ENCODE assay signal across 9 cellular contexts in the genomic region with DNA sequence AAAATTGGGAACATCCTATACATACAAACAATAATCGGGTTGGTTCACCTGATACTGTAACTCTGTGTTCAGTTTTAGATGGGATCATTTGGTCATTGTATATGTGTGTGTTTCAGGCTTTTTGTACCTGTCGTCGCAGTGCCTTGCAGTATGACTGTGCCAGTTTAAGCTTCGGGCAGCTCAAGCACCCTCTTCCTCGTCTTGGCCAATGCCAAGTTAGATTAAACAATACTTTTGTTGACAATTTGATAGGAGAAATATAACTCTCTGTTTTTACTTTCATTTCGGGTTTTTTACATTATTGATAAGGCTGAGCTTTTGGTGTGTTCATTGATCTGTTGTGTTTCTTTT. TPM values are rescaled to one million over a fixed set of nuclear protein-coding genes. Genes with fewer than 3 reads are reported as not detected.
A peak's percentile ranks its signal among the peaks of the same experiment; 100 is the strongest.
DNase-seq lines count a peak whose midpoint lies in the region; ATAC-seq and TF ChIP-seq lines count a peak whose summit lies in the region.
"Had no signal": no experiment of that assay in that cellular context is flagged by ENCODE, and none has a peak within 500 bp of the region (broad histone marks: within the 10 kb centered on the region; RNA-seq: fewer than 3 reads in every experiment).

No MANE protein-coding gene starts in this region.

- no peak for ATAC-seq in CD4-positive, CD25-positive, alpha-beta regulatory T cell (ENCODE audit: low read depth in 2 of 2)
- no peak for ATAC-seq in HG02623 (IDR thresholded peaks at IDR 0.05; ENCODE audit: unreplicated experiment)

- H3K4me1 ChIP-seq in CD4-positive, CD25-positive, alpha-beta regulatory T cell (ENCODE audit: control insufficient read depth, insufficient read depth, low read length, poor library complexity, severe bottlenecking): peaks cover 41% of the 10 kb centered on the region
- H3K4me1 ChIP-seq in OCI-LY1 (ENCODE audit: insufficient read depth, low read length, severe bottlenecking) (peaks cover 35% of the 10 kb centered on the region), duodenal mucosa (ENCODE audit: control insufficient read depth in 1 of 2, insufficient read depth in 2 of 2, low read length in 2 of 2) (peaks cover 17 to 31% of the 10 kb centered on the region in 2 donors)

- H3K36me3 ChIP-seq in CD4-positive, CD25-positive, alpha-beta regulatory T cell (ENCODE audit: control insufficient read depth, insufficient read depth, low read length): no peaks in the 10 kb centered on the region
- H3K36me3 ChIP-seq in OCI-LY1 (ENCODE audit: insufficient read depth, low read length) (no peaks in the 10 kb centered on the region), duodenal mucosa (ENCODE audit: control insufficient read depth in 1 of 2, insufficient read depth in 2 of 2, low read length in 2 of 2) (no peaks in the 10 kb centered on the region), neural cell (ENCODE audit: insufficient read depth, low read length) (no peaks in the 10 kb centered on the region)

- peak overlapping the region; percentile 90 for H3K27ac ChIP-seq in CD4-positive, CD25-positive, alpha-beta regulatory T cell (ENCODE audit: insufficient read depth, low read length, poor library complexity, severe bottlenecking)
- H3K27ac ChIP-seq in OCI-LY1 (ENCODE audit: low read depth, low read length, poor library complexity, severe bottlenecking): no peak overlapping the region
- no peak overlapping the region for H3K27ac ChIP-seq in duodenal mucosa (ENCODE audit: low read depth, low read length)
- peak overlapping the region; percentile 73 for H3K27ac ChIP-seq in neural cell (ENCODE audit: low read length)

- H3K9me3 Mint-ChIP-seq in CD4-positive, CD25-positive, alpha-beta regulatory T cell: peaks cover 0 to 1% (median 0%) of the 10 kb centered on the region in 7 donors

- H3K9ac ChIP-seq in OCI-LY1 (ENCODE audit: low read length): no peak overlapping the region
- H3K9ac ChIP-seq in duodenal mucosa (ENCODE audit: low read depth in 1 of 2, low read length in 2 of 2): peak overlapping the region in 1 of 2 donors; percentile 32
- peak overlapping the region; percentile 27 for H3K9ac ChIP-seq in neural cell (ENCODE audit: low read length)

- H3K27ac Mint-ChIP-seq in CD4-positive, CD25-positive, alpha-beta regulatory T cell: peak overlapping the region; percentile 91 to 99 (median 99)

- H2AFZ ChIP-seq in OCI-LY1 (ENCODE audit: low read length): no peak overlapping the region
- no peak overlapping the region for H2AFZ ChIP-seq in neural cell (ENCODE audit: low read depth, low read length)

- no peak for TF ChIP-seq RAD21 in neural cell (conservative IDR thresholded peaks at IDR 0.05)

- H3K79me2 ChIP-seq in OCI-LY1 (ENCODE audit: insufficient read depth, low read length): no peaks in the 10 kb centered on the region
- no peaks in the 10 kb centered on the region for H3K79me2 ChIP-seq in neural cell (replicated peaks; ENCODE audit: insufficient read depth, low read length)

- 0 out of 2 replicates have a peak overlapping the region, but pooled peaks have one; percentile 7 for H3K4me2 ChIP-seq in OCI-LY1 (ENCODE audit: low read length)
- H3K4me2 ChIP-seq in neural cell (ENCODE audit: low read length): no peak overlapping the region

- H3K9me2 ChIP-seq in OCI-LY1 (ENCODE audit: low read depth, low read length) (no peaks in the 10 kb centered on the region), neural cell (ENCODE audit: insufficient read depth, low read length) (no peaks in the 10 kb centered on the region)

- no peaks in the 10 kb centered on the region for H3K36me3 Mint-ChIP-seq in CD4-positive, CD25-positive, alpha-beta regulatory T cell

- TF ChIP-seq CTCF in OCI-LY1 (IDR thresholded peaks at IDR 0.05; ENCODE audit: low read length) (no peak), neural cell (IDR thresholded peaks at IDR 0.05; ENCODE audit: poor library complexity, severe bottlenecking) (no peak)

- H3K4me3 Mint-ChIP-seq in CD4-positive, CD25-positive, alpha-beta regulatory T cell: peak overlapping the region; percentile 75 to 92 (median 79)

- H3F3A ChIP-seq in OCI-LY1 (ENCODE audit: insufficient read depth, low read length): no peaks in the 10 kb centered on the region
- H3F3A ChIP-seq in neural cell (ENCODE audit: insufficient read depth, low read length, poor library complexity, severe bottlenecking): no peaks in the 10 kb centered on the region

- DNase-seq in CD4-positive, CD25-positive, alpha-beta regulatory T cell: peak in 1 of 3 donors; percentile 37
- DNase-seq in NCI-H2107 (lab: John Stamatoyannopoulos, UW) (no peak), D341Med (ENCODE audit: low spot score) (no peak), kidney tubule cell (ENCODE audit: low spot score) (no peak)
- DNase-seq: KG1 had no signal

- TF ChIP-seq EP300 in neural cell (conservative IDR thresholded peaks at IDR 0.05; ENCODE audit: poor library complexity, severe bottlenecking): no peak

- H3K9me3 ChIP-seq in CD4-positive, CD25-positive, alpha-beta regulatory T cell (ENCODE audit: control insufficient read depth in 2 of 2, low read length in 2 of 2): no peaks in the 10 kb centered on the region
- H3K9me3 ChIP-seq in OCI-LY1 (ENCODE audit: low read length) (no peaks in the 10 kb centered on the region), duodenal mucosa (ENCODE audit: control insufficient read depth in 1 of 2, low read length in 2 of 2) (no peaks in the 10 kb centered on the region), neural cell (ENCODE audit: low read length) (no peaks in the 10 kb centered on the region)

- no peaks in the 10 kb centered on the region for H4K20me1 ChIP-seq in OCI-LY1 (ENCODE audit: insufficient read depth, low read length)
- no peaks in the 10 kb centered on the region for H4K20me1 ChIP-seq in neural cell (ENCODE audit: insufficient read depth)

- peaks cover 31 to 59% (median 47%) of the 10 kb centered on the region in 4 donors for H3K4me1 Mint-ChIP-seq in CD4-positive, CD25-positive, alpha-beta regulatory T cell

- H3K4me3 ChIP-seq in CD4-positive, CD25-positive, alpha-beta regulatory T cell (ENCODE audit: low read depth, low read length): peak overlapping the region; percentile 77
- no peak overlapping the region for H3K4me3 ChIP-seq in OCI-LY1 (ENCODE audit: low read depth, low read length, poor library complexity, severe bottlenecking)
- peak overlapping the region; percentile 25 to 61 for H3K4me3 ChIP-seq in duodenal mucosa (ENCODE audit: low read depth in 1 of 2, low read length in 2 of 2)
- H3K4me3 ChIP-seq in neural cell (ENCODE audit: low read length): peak overlapping the region; percentile 41

- no peaks in the 10 kb centered on the region for H3K27me3 ChIP-seq in CD4-positive, CD25-positive, alpha-beta regulatory T cell (ENCODE audit: control insufficient read depth, insufficient read depth, low read length)
- no peaks in the 10 kb centered on the region for H3K27me3 ChIP-seq in OCI-LY1 (ENCODE audit: insufficient read depth, low read length)
- no peaks in the 10 kb centered on the region for H3K27me3 ChIP-seq in duodenal mucosa (ENCODE audit: control insufficient read depth in 1 of 2, insufficient read depth in 2 of 2, low read length in 2 of 2)
- no peaks in the 10 kb centered on the region for H3K27me3 ChIP-seq in neural cell (ENCODE audit: insufficient read depth, low read depth, low read length)

- H3K27me3 Mint-ChIP-seq in CD4-positive, CD25-positive, alpha-beta regulatory T cell: peaks cover 5% of the 10 kb centered on the region

TF ChIP-seq in neural cell, 6 proteins besides CTCF, POLR2A, EP300 and RAD21:
- no peak for TF ChIP-seq REST (IDR thresholded peaks at IDR 0.05; ENCODE audit: borderline replicate concordance)
- no peak for TF ChIP-seq EZH2 (IDR thresholded peaks at IDR 0.05; ENCODE audit: borderline replicate concordance, insufficient read depth, low read length, poor library complexity, severe bottlenecking)
- TF ChIP-seq SMC3 (conservative IDR thresholded peaks at IDR 0.05; ENCODE audit: poor library complexity): no peak
- TF ChIP-seq MXI1 (conservative IDR thresholded peaks at IDR 0.05; ENCODE audit: poor library complexity, severe bottlenecking): no peak
- TF ChIP-seq TAF1 (IDR thresholded peaks at IDR 0.05; ENCODE audit: low read depth): no peak
- TF ChIP-seq POLR2AphosphoS5 (IDR thresholded peaks at IDR 0.05): no peak

RNA-seq across cellular contexts. Expression of gene ARHGAP17, which starts 37.0 kb away (rescaled TPM):
- 87.7 TPM for total RNA-seq in CD4-positive, CD25-positive, alpha-beta regulatory T cell
- 10 to 100 TPM; 22.0 to 36.7 (median 29.0) TPM for polyA plus RNA-seq in CD4-positive, CD25-positive, alpha-beta regulatory T cell
- 16.6 and 24.1 TPM in 2 replicates for polyA plus RNA-seq in neural cell
- 28.0 and 36.3 TPM in 2 replicates for polyA minus RNA-seq in neural cell

RNA-seq across cellular contexts. Expression of gene LCMT1, which starts 59.4 kb away (rescaled TPM):
- 44.0 TPM for total RNA-seq in CD4-positive, CD25-positive, alpha-beta regulatory T cell
- 10 to 100 TPM; 46.5 to 70.3 (median 54.5) TPM for polyA plus RNA-seq in CD4-positive, CD25-positive, alpha-beta regulatory T cell
- polyA plus RNA-seq in neural cell: 45.5 and 62.1 TPM in 2 replicates
- 44.6 and 48.4 TPM in 2 replicates for polyA minus RNA-seq in neural cell

Comparison
In these comparisons a context has a peak if more than half of its experiments do, and no peak if none do; other contexts are left out.
1. H3K27ac ChIP-seq: peak in CD4-positive, CD25-positive, alpha-beta regulatory T cell (single experiment) and neural cell (single experiment); none in OCI-LY1 (single experiment) and duodenal mucosa (single experiment).